In genomic region chr18:58788971-58789797, GRCh38 we compare ENCODE assay signal across 11 cellular contexts.
A peak's percentile ranks its signal among the peaks of the same experiment; 100 is the strongest.
DNase-seq lines count a peak whose midpoint lies in the region; ATAC-seq and TF ChIP-seq lines count a peak whose summit lies in the region.
"Had no signal": no experiment of that assay in that cellular context is flagged by ENCODE, and none has a peak within 500 bp of the region (broad histone marks: within the 10 kb centered on the region; RNA-seq: fewer than 3 reads in every experiment).

No MANE protein-coding gene starts in this region.

- no peaks in the 10 kb centered on the region for H3K36me3 ChIP-seq in Caco-2 (ENCODE audit: control insufficient read depth, insufficient read depth, low read length)
- H3K36me3 ChIP-seq in ovary, result no peaks in the 10 kb centered on the region

- intact Hi-C loops in Caco-2 (cut with micrococcal nuclease; ENCODE audit: unreplicated experiment), result loop anchor here (5.0 kb wide), 1 partner anchor 73 kb away; the partner anchor contains the start of gene ZNF532
- intact Hi-C loops in cardiac septum (cut with DNase I), result loop anchor here (5.0 kb wide), 2 partner anchors 58 to 73 kb away; partner anchors contain the start of gene ZNF532
- intact Hi-C loops in ovary (cut with DNase I), result no loop called here

- H3K4me1 ChIP-seq in Caco-2, result peaks cover 25% of the 10 kb centered on the region
- H3K4me1 ChIP-seq in ovary (ENCODE audit: insufficient read depth), result peaks cover 12% of the 10 kb centered on the region

- H3K9me3 Mint-ChIP-seq in Caco-2 (ENCODE audit: unreplicated experiment), result no peaks in the 10 kb centered on the region

- no peaks in the 10 kb centered on the region for H3K27me3 Mint-ChIP-seq in Caco-2 (ENCODE audit: insufficient read depth, unreplicated experiment)

- no peaks in the 10 kb centered on the region for H3K27me3 ChIP-seq in Caco-2 (replicated peaks; ENCODE audit: control insufficient read depth, insufficient read depth, low read length)
- H3K27me3 ChIP-seq in ovary, result no peaks in the 10 kb centered on the region

- 23 to 30% (median 25%) methylated on average over 11 of the region's 11 CpGs for WGBS in ovary, 3 donors

- no TSS peak for BruUV-seq in Caco-2 (replicated peaks; lab: Mats Ljungman, UMichigan)

- DNase-seq in Caco-2 (peak; percentile 20 to 52), amniotic epithelial cell (ENCODE audit: low read depth) (peak; percentile 90), cardiac septum (ENCODE audit: low spot score) (peak; percentile 82), ovary (peak in 4 of 5 donors; percentile 28 to 55 (median 30)), DMS53 treated with DMSO at 0.1 percent for 48 hours (lab: John Stamatoyannopoulos, UW; ENCODE audit: unreplicated experiment) (no peak), GM10248 (ENCODE audit: extremely low spot score) (no peak)
- no peak for DNase-seq in activated CD4-positive, alpha-beta T cell treated with anti-CD3 and anti-CD28 coated beads, Interleukin-2, amount 50 U/mL, for 48 hours
- DNase-seq: activated CD4-positive, alpha-beta T cell treated with anti-CD3 and anti-CD28 coated beads for 1 hour; CD4-positive, CD25-positive, alpha-beta regulatory T cell; MV-4-11 had no signal

- no peak overlapping the region for H3K4me3 Mint-ChIP-seq in Caco-2 (ENCODE audit: unreplicated experiment)
- H3K4me3 Mint-ChIP-seq: CD4-positive, CD25-positive, alpha-beta regulatory T cell had no signal

- H3K4me1 Mint-ChIP-seq in Caco-2 (ENCODE audit: low read depth, unreplicated experiment), result peaks cover 13% of the 10 kb centered on the region
- H3K4me1 Mint-ChIP-seq: CD4-positive, CD25-positive, alpha-beta regulatory T cell had no signal

- TF ChIP-seq POLR2A in ovary (IDR thresholded peaks at IDR 0.05), result no peak

- TF ChIP-seq CTCF in Caco-2 (IDR thresholded peaks at IDR 0.05; ENCODE audit: insufficient read depth in 1 of 2, low read depth in 1 of 2, low read length in 1 of 2, severe bottlenecking in 1 of 2, unreplicated experiment in 1 of 2) (no peak), ovary (IDR thresholded peaks at IDR 0.05) (no peak), GM10248 (IDR thresholded peaks at IDR 0.05; ENCODE audit: control extremely low read depth, extremely low read depth, low read depth, missing control alignments) (no peak)

- H3K36me3 Mint-ChIP-seq in Caco-2 (ENCODE audit: insufficient read depth, unreplicated experiment), result peaks cover 15% of the 10 kb centered on the region
- H3K36me3 Mint-ChIP-seq: CD4-positive, CD25-positive, alpha-beta regulatory T cell had no signal

- H3K9me3 ChIP-seq in Caco-2 (no peaks in the 10 kb centered on the region), ovary (no peaks in the 10 kb centered on the region)

- H3K4me3 ChIP-seq in Caco-2 (ENCODE audit: low read depth, low read length) (no peak overlapping the region), ovary (no peak overlapping the region)

- TF ChIP-seq EP300 in ovary (IDR thresholded peaks at IDR 0.05), result no peak

- CTCF ChIA-PET in Caco-2 (lab: Charles Lee), result no interaction called here
- CTCF ChIA-PET in GM10248 (lab: Yijun Ruan, JAX), result interaction anchor here (0.7 to 1.7 kb wide), 5 partner anchors 18 to 284 kb away, joined by 3 to 4 read pairs (median 3); no protein-coding TSS in a partner anchor

- no peak overlapping the region for H3K27ac ChIP-seq in ovary

- POLR2A ChIA-PET in Caco-2 (lab: Charles Lee), result no interaction called here
- POLR2A ChIA-PET in GM10248 (lab: Yijun Ruan, JAX), result no interaction called here

- no peak for ATAC-seq in activated CD4-positive, CD25-positive, alpha-beta regulatory T cell treated with anti-CD3 and anti-CD28 coated beads, Interleukin-2, amount 50 U/mL, for 24 hours

- peak overlapping the region; percentile 72 for H3K27ac Mint-ChIP-seq in Caco-2 (ENCODE audit: unreplicated experiment)
- H3K27ac Mint-ChIP-seq: CD4-positive, CD25-positive, alpha-beta regulatory T cell had no signal

Comparison
In these comparisons a context has a peak if more than half of its experiments do, and no peak if none do; other contexts are left out.
1. DNase-seq: peak in Caco-2 (2 of 2), amniotic epithelial cell (single experiment), cardiac septum (single experiment) and ovary (4 of 5); none in activated CD4-positive, alpha-beta T cell treated with anti-CD3 and anti-CD28 coated beads, Interleukin-2, amount 50 U/mL, for 48 hours (0 of 2), DMS53 treated with DMSO at 0.1 percent for 48 hours (single experiment) and GM10248 (single experiment).
2. intact Hi-C loops: an anchor here in Caco-2 (5.0 kb wide) and cardiac septum (5.0 kb wide); none called in ovary.